ENCODE assay signal across 26 cellular contexts in genomic region chr17:9886141-9886930, GRCh38. TPM values are rescaled to one million over a fixed set of nuclear protein-coding genes. Genes with fewer than 3 reads are reported as not detected.
DNase-seq lines count a peak whose midpoint lies in the region; ATAC-seq and TF ChIP-seq lines count a peak whose summit lies in the region.
"Had no signal": no experiment of that assay in that cellular context is flagged by ENCODE, and none has a peak within 500 bp of the region (broad histone marks: within the 10 kb centered on the region; RNA-seq: fewer than 3 reads in every experiment).

No MANE protein-coding gene starts in this region.

- H3K27ac ChIP-seq in left lung (no peak overlapping the region), ascending aorta (no peak overlapping the region), GM23338 (ENCODE audit: low read depth) (no peak overlapping the region)
- H3K27ac ChIP-seq: BLaER1, HL-60, RWPE1 had no signal

- peaks cover 6% of the 10 kb centered on the region; the same call in 2 of the 3 replicates for H3K36me3 Mint-ChIP-seq in GM23338 (ENCODE audit: low read depth)
- H3K36me3 Mint-ChIP-seq: CD8-positive, alpha-beta T cell had no signal

- H3K4me2 ChIP-seq in GM23338, result no peak overlapping the region
- H3K4me2 ChIP-seq: BLaER1, SK-N-SH had no signal

- H3K4me1 Mint-ChIP-seq in GM23338, result peaks cover 3% of the 10 kb centered on the region; the same call in 2 of the 3 replicates

- H3K9me3 ChIP-seq in left lung, result peaks cover 0 to 29% of the 10 kb centered on the region in 2 donors
- peaks cover 0 to 7% of the 10 kb centered on the region in 2 donors for H3K9me3 ChIP-seq in ascending aorta

- no peaks in the 10 kb centered on the region for H3K79me2 ChIP-seq in GM23338 (replicated peaks; ENCODE audit: insufficient read depth)

- H3K4me3 Mint-ChIP-seq in GM23338, result no peak overlapping the region
- H3K4me3 Mint-ChIP-seq: CD8-positive, alpha-beta T cell had no signal

- H3K9me2 ChIP-seq in GM23338 (ENCODE audit: insufficient read depth), result 0 out of 2 replicates have a peak, but pooled peaks cover 7% of the 10 kb centered on the region
- H3K9me2 ChIP-seq: SK-N-SH had no signal

- H3K4me3 ChIP-seq in left lung (no peak overlapping the region), ascending aorta (no peak overlapping the region), GM23338 (no peak overlapping the region)
- H3K4me3 ChIP-seq: BLaER1, K562, MG63 had no signal

- H3K9me3 Mint-ChIP-seq in GM23338, result peaks cover 33% of the 10 kb centered on the region

- H3K36me3 ChIP-seq in left lung (no peaks in the 10 kb centered on the region), ascending aorta (no peaks in the 10 kb centered on the region), GM23338 (ENCODE audit: insufficient read depth) (no peaks in the 10 kb centered on the region; the same call in 1 of the 2 replicates)
- H3K36me3 ChIP-seq: BLaER1, MG63 had no signal

- H3K4me1 ChIP-seq in left lung (no peaks in the 10 kb centered on the region), ascending aorta (no peaks in the 10 kb centered on the region), GM23338 (ENCODE audit: insufficient read depth) (no peaks in the 10 kb centered on the region)
- H3K4me1 ChIP-seq: BLaER1 had no signal

- no peaks in the 10 kb centered on the region for H4K20me1 ChIP-seq in GM23338 (replicated peaks; ENCODE audit: insufficient read depth)
- H4K20me1 ChIP-seq: BLaER1 had no signal

- H3K27ac Mint-ChIP-seq in GM23338, result no peak overlapping the region
- H3K27ac Mint-ChIP-seq: CD8-positive, alpha-beta T cell had no signal

- TF ChIP-seq CTCF in left lung (IDR thresholded peaks at IDR 0.05) (no peak), ascending aorta (IDR thresholded peaks at IDR 0.05) (no peak), GM23338 (conservative IDR thresholded peaks at IDR 0.05; ENCODE audit: low read depth in 2 of 2) (no peak)

- DNase-seq in CD1c-positive myeloid dendritic cell (ENCODE audit: extremely low spot score) (peak; percentile 30), cerebellar cortex (ENCODE audit: low spot score) (peak; percentile 64), left lung (no peak), putamen (ENCODE audit: low spot score) (peak; percentile 20), ascending aorta (ENCODE audit: low spot score in 2 of 2) (no peak), hepatic stellate cell (ENCODE audit: low spot score) (no peak), retina (no peak), GM23338 (ENCODE audit: low spot score) (no peak)
- DNase-seq: CD8-positive, alpha-beta T cell; DMS153; MG63; NCI-H1092 treated with DMSO at 0.1 percent for 48 hours; NCI-H1436 treated with DMSO at 0.1 percent for 48 hours; NCI-H1930; NCI-H2227 treated with DMSO at 0.1 percent for 48 hours; NCI-H510A; NCI-H748 treated with DMSO at 0.1 percent for 48 hours; SHP77 treated with DMSO at 0.1 percent for 48 hours; SK-N-SH had no signal

- no peak overlapping the region for H2AFZ ChIP-seq in GM23338

- intact Hi-C loops in left lung (cut with DNase I), result no loop called here
- intact Hi-C loops in ascending aorta (cut with DNase I), result no loop called here

- H3K27me3 ChIP-seq in left lung (peaks cover 0 to 5% of the 10 kb centered on the region in 2 donors), ascending aorta (no peaks in the 10 kb centered on the region), GM23338 (ENCODE audit: insufficient read depth) (no peaks in the 10 kb centered on the region)
- H3K27me3 ChIP-seq: BLaER1, MG63 had no signal

- peak; percentile 24 for ATAC-seq in left lung
- ATAC-seq in GM23338, result no peak
- ATAC-seq: CD8-positive, alpha-beta T cell; HepG2; K562 had no signal

- H3K27me3 Mint-ChIP-seq in GM23338 (ENCODE audit: insufficient read depth, low read depth, poor library complexity), result peaks cover 3% of the 10 kb centered on the region

- no peaks in the 10 kb centered on the region for H3F3A ChIP-seq in GM23338 (replicated peaks; ENCODE audit: low read depth)

TF ChIP-seq in GM23338, 12 proteins besides CTCF, POLR2A, EP300 and RAD21 (continues in another document):
- TF ChIP-seq ZNF331 (CRISPR knock-in tag; IDR thresholded peaks at IDR 0.05; ENCODE audit: low read depth) (no peak), ETS1 (IDR thresholded peaks at IDR 0.05) (no peak), JUNB (IDR thresholded peaks at IDR 0.05; ENCODE audit: unreplicated experiment) (no peak), EZH2 (IDR thresholded peaks at IDR 0.05; ENCODE audit: low read depth, unreplicated experiment) (no peak), ZNF462 (CRISPR knock-in tag; IDR thresholded peaks at IDR 0.05) (no peak), EZH2phosphoT487 (IDR thresholded peaks at IDR 0.05; ENCODE audit: unreplicated experiment) (no peak), CREB1 (CRISPR knock-in tag; IDR thresholded peaks at IDR 0.05; ENCODE audit: low read depth) (no peak)

RNA-seq across cellular contexts. Expression of gene RCVRN, which starts 18.7 kb away (rescaled TPM):
- total RNA-seq in left lung (under 1 TPM; 0.47 to 0.50 TPM), ascending aorta (not detected)
- not detected in 2 replicates for total RNA-seq in GM23338 (2014; rRNA removed; shearing (Covaris generic))
- polyA plus RNA-seq in GM23338 (2016; fragmentation: Nextera tagmentation; extraction: Ambion mirVana), result not detected in 2 replicates
- total RNA-seq: HepG2, HT-29, K562, LHCN-M2 had no signal
- polyA plus RNA-seq: HepG2, K562, SK-N-SH had no signal

Comparison
In these comparisons a context has a peak if more than half of its experiments do, and no peak if none do; other contexts are left out.
1. DNase-seq: peak in CD1c-positive myeloid dendritic cell (single experiment), cerebellar cortex (single experiment) and putamen (single experiment); none in left lung (0 of 2), ascending aorta (0 of 2), hepatic stellate cell (single experiment), retina (single experiment) and GM23338 (single experiment).